Comparison of ENCODE assay signal across 1 cellular context in the genomic region with DNA sequence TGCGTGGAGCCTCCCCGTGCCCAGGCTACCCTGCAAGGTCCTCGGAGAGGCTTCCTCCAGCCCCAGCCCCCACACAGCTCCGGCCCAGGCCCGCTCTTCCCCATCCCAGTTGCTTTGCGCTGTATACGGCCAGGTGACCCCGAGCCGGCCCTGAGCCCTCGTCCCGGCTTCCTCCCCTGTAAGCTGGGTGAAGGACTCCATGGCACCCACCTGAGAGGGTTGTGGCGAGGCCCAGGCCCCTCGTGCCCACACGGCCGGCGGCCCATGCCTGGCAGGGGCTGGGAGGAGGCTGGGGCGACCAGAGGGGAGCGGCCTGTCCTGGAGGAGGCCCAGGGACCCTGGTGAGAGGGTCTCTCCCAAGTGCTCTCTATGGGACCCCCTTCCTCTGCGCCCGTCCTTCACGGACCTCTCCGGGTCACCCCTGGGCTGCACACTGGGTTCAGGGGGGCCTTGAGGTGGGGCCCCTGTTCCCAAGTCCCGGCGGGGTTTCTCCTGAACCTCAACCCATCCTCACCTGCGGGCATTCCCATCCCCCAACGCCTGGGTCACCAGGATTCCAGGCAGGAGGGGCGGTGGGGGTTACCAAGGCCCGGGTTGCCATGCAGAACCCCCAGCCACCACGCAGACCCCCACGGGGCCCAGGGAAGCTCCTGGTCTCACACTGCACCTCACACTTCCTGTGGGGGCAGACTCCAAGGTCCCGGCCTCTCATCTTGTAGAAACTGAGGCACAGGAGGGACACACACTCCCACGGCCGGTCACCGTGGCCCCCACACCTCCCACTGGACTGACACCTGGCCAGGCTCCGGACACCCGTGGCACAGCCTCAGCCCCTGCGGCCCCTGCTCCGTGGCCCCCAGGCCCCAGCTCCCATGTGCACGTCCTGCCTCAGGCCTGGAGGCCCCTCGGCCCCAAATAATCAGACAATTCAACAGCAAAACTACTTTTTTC.
TF ChIP-seq lines count a peak whose summit lies in the region.

No MANE protein-coding gene starts in this region.

TF ChIP-seq in SK-N-SH treated with all-trans-retinoic acid at 6 μM for 48 hours, 23 proteins besides CTCF, POLR2A, EP300 and RAD21 (continued from another document):
- no peak for TF ChIP-seq BACH2 (CRISPR knock-in tag; IDR thresholded peaks at IDR 0.05; ENCODE audit: borderline replicate concordance)
- no peak for TF ChIP-seq ARNTL (CRISPR knock-in tag; IDR thresholded peaks at IDR 0.05; ENCODE audit: borderline replicate concordance, low read depth)
- TF ChIP-seq ZFP30 (CRISPR knock-in tag; IDR thresholded peaks at IDR 0.05), result no peak
